9 cellular contexts compared by ENCODE assay signal in genomic region chr6:29702519-29703103, GRCh38. TPM values are rescaled to one million over a fixed set of nuclear protein-coding genes. Genes with fewer than 3 reads are reported as not detected.
DNase-seq lines count a peak whose midpoint lies in the region; ATAC-seq and TF ChIP-seq lines count a peak whose summit lies in the region.
"Had no signal": no experiment of that assay in that cellular context is flagged by ENCODE, and none has a peak within 500 bp of the region (broad histone marks: within the 10 kb centered on the region; RNA-seq: fewer than 3 reads in every experiment).

No MANE protein-coding gene starts in this region.

- ATAC-seq in activated CD8-positive, alpha-beta T cell treated with anti-CD3 and anti-CD28 coated beads, Interleukin-2, amount 10 ng/mL, durations not matched to agents 7 days and 5 days: peak; percentile 90
- ATAC-seq in GM21423 (IDR thresholded peaks at IDR 0.05; ENCODE audit: unreplicated experiment) (no peak), HG03108 (IDR thresholded peaks at IDR 0.05; ENCODE audit: unreplicated experiment) (no peak)

- no peaks in the 10 kb centered on the region for H3K4me1 ChIP-seq in esophagus squamous epithelium
- H3K4me1 ChIP-seq in ovary (ENCODE audit: insufficient read depth): no peaks in the 10 kb centered on the region

- intact Hi-C loops in esophagus squamous epithelium (cut with DNase I) (loop anchor here (10.0 kb wide), 1 partner anchor 132 kb away; no protein-coding TSS in a partner anchor), ovary (cut with DNase I) (loop anchor here (10.0 kb wide), 2 partner anchors 52 to 132 kb away; no protein-coding TSS in a partner anchor)

- TF ChIP-seq EP300 in ovary (IDR thresholded peaks at IDR 0.05): no peak

- TF ChIP-seq CTCF in esophagus squamous epithelium (IDR thresholded peaks at IDR 0.05) (peak in 4 of 6 experiments; percentile 37 to 52 (median 45)), ovary (IDR thresholded peaks at IDR 0.05) (no peak)

- H3K9me3 Mint-ChIP-seq in activated CD8-positive, alpha-beta T cell treated with anti-CD3 and anti-CD28 coated beads, Interleukin-2, amount 10 ng/mL, durations not matched to agents 7 days and 5 days (ENCODE audit: insufficient read depth): no peaks in the 10 kb centered on the region
- H3K9me3 Mint-ChIP-seq: T-helper 1 cell treated with Interleukin-12 subunit alpha and Interleukin-12 subunit beta and Interleukin-4 antibody, amounts not matched to agents 30 μg/mL and 1 μg/mL, for 36 hours had no signal

- CTCF ChIA-PET in activated CD8-positive, alpha-beta T cell treated with anti-CD3 and anti-CD28 coated beads, Interleukin-2, amount 10 ng/mL, durations not matched to agents 7 days and 5 days (lab: Charles Lee): interaction anchor here (0.6 to 3.1 kb wide), 28 partner anchors 9 to 359 kb away, joined by 3 to 26 read pairs (median 4); partner anchors contain the start of gene POLR1H

- H3K36me3 Mint-ChIP-seq in activated CD8-positive, alpha-beta T cell treated with anti-CD3 and anti-CD28 coated beads, Interleukin-2, amount 10 ng/mL, durations not matched to agents 7 days and 5 days (ENCODE audit: low read depth): no peaks in the 10 kb centered on the region

- H3K36me3 ChIP-seq in esophagus squamous epithelium (no peaks in the 10 kb centered on the region), ovary (no peaks in the 10 kb centered on the region)

- H3K4me3 Mint-ChIP-seq in activated CD8-positive, alpha-beta T cell treated with anti-CD3 and anti-CD28 coated beads, Interleukin-2, amount 10 ng/mL, durations not matched to agents 7 days and 5 days: no peak overlapping the region
- H3K4me3 Mint-ChIP-seq: T-helper 1 cell treated with Interleukin-12 subunit alpha and Interleukin-12 subunit beta and Interleukin-4 antibody, amounts not matched to agents 30 μg/mL and 1 μg/mL, for 36 hours had no signal

- H3K4me1 Mint-ChIP-seq in activated CD8-positive, alpha-beta T cell treated with anti-CD3 and anti-CD28 coated beads, Interleukin-2, amount 10 ng/mL, durations not matched to agents 7 days and 5 days (ENCODE audit: low read depth): peaks cover 22% of the 10 kb centered on the region

- no peak for TF ChIP-seq POLR2A in esophagus squamous epithelium (IDR thresholded peaks at IDR 0.05)
- no peak for TF ChIP-seq POLR2A in ovary (IDR thresholded peaks at IDR 0.05)

- WGBS in esophagus squamous epithelium, 2 donors: 35 to 46% methylated on average over 2 to 6 of the region's 17 CpGs
- 19 to 22% (median 19%) methylated on average over 17 of the region's 17 CpGs for WGBS in ovary, 3 donors

- H3K27me3 ChIP-seq in esophagus squamous epithelium: peaks cover 0 to 51% (median 0%) of the 10 kb centered on the region in 4 donors
- no peaks in the 10 kb centered on the region for H3K27me3 ChIP-seq in ovary

- H3K27ac ChIP-seq in esophagus squamous epithelium (no peak overlapping the region), ovary (no peak overlapping the region)

- H3K27ac Mint-ChIP-seq in activated CD8-positive, alpha-beta T cell treated with anti-CD3 and anti-CD28 coated beads, Interleukin-2, amount 10 ng/mL, durations not matched to agents 7 days and 5 days: no peak overlapping the region
- H3K27ac Mint-ChIP-seq: T-helper 1 cell treated with Interleukin-12 subunit alpha and Interleukin-12 subunit beta and Interleukin-4 antibody, amounts not matched to agents 30 μg/mL and 1 μg/mL, for 36 hours had no signal

- POLR2A ChIA-PET in activated CD8-positive, alpha-beta T cell treated with anti-CD3 and anti-CD28 coated beads, Interleukin-2, amount 10 ng/mL, durations not matched to agents 7 days and 5 days (lab: Charles Lee): no interaction called here

- DNase-seq in ELR (ENCODE audit: low read depth) (peak; percentile 38), MV-4-11 (lab: John Stamatoyannopoulos, UW) (peak; percentile 10), esophagus squamous epithelium (lab: John Stamatoyannopoulos, UW) (no peak), ovary (peak in 3 of 5 donors; percentile 31 to 77 (median 65)), SIG-M5 treated with dmso at 0.1 percent for 504 hours (lab: John Stamatoyannopoulos, UW; ENCODE audit: unreplicated experiment) (no peak)
- DNase-seq in activated CD8-positive, alpha-beta T cell treated with anti-CD3 and anti-CD28 coated beads, Interleukin-2, amount 10 ng/mL, durations not matched to agents 7 days and 5 days: peak; percentile 75

- H3K4me3 ChIP-seq in esophagus squamous epithelium (no peak overlapping the region), ovary (no peak overlapping the region)

- H3K27me3 Mint-ChIP-seq in activated CD8-positive, alpha-beta T cell treated with anti-CD3 and anti-CD28 coated beads, Interleukin-2, amount 10 ng/mL, durations not matched to agents 7 days and 5 days (ENCODE audit: low read depth): peaks cover 23% of the 10 kb centered on the region

- H3K9me3 ChIP-seq in esophagus squamous epithelium (no peaks in the 10 kb centered on the region), ovary (no peaks in the 10 kb centered on the region)

RNA-seq across cellular contexts. Expression of gene HLA-F, which starts 20.6 kb away (rescaled TPM):
- 100 to 1,000 TPM; 170 to 181 TPM for total RNA-seq in activated CD8-positive, alpha-beta T cell treated with anti-CD3 and anti-CD28 coated beads, Interleukin-2, amount 10 ng/mL, durations not matched to agents 7 days and 5 days
- total RNA-seq in esophagus squamous epithelium (10 to 100 TPM in 3 of 4 donors, 1 to 10 TPM in 1; 8.7 to 56.1 (median 31.0) TPM), ovary (10 to 100 TPM; 16.3 to 43.4 (median 29.6) TPM)
- polyA plus RNA-seq in ovary: 10 to 100 TPM; 16.8 to 61.6 TPM

RNA-seq across cellular contexts. Expression of gene ZFP57, which starts 21.7 kb away (rescaled TPM):
- total RNA-seq in activated CD8-positive, alpha-beta T cell treated with anti-CD3 and anti-CD28 coated beads, Interleukin-2, amount 10 ng/mL, durations not matched to agents 7 days and 5 days: not detected
- total RNA-seq in esophagus squamous epithelium (1 to 10 TPM in 1 of 4 donors, not detected in 3; 2.4 TPM), ovary (under 1 TPM in 2 of 7 donors, not detected in 5; 0.24 to 0.25 TPM)
- polyA plus RNA-seq in ovary: under 1 TPM in 1 of 2 donors, not detected in 1; 0.13 TPM

RNA-seq across cellular contexts. Expression of gene MOG, which starts 45.7 kb away (rescaled TPM):
- not detected for total RNA-seq in activated CD8-positive, alpha-beta T cell treated with anti-CD3 and anti-CD28 coated beads, Interleukin-2, amount 10 ng/mL, durations not matched to agents 7 days and 5 days
- not detected for total RNA-seq in esophagus squamous epithelium
- under 1 TPM in 1 of 7 donors, not detected in 6; 0.13 TPM for total RNA-seq in ovary
- under 1 TPM in 1 of 2 donors, not detected in 1; 0.05 TPM for polyA plus RNA-seq in ovary

Comparison
In these comparisons a context has a peak if more than half of its experiments do, and no peak if none do; other contexts are left out.
1. DNase-seq: peak in ELR (single experiment), MV-4-11 (single experiment), activated CD8-positive, alpha-beta T cell treated with anti-CD3 and anti-CD28 coated beads, Interleukin-2, amount 10 ng/mL, durations not matched to agents 7 days and 5 days (single experiment) and ovary (3 of 5); none in esophagus squamous epithelium (single experiment) and SIG-M5 treated with dmso at 0.1 percent for 504 hours (single experiment).
2. CTCF ChIP-seq: peak in esophagus squamous epithelium (4 of 6); none in ovary (0 of 3).